ENCODE assay signal across 22 cellular contexts in the genomic region with DNA sequence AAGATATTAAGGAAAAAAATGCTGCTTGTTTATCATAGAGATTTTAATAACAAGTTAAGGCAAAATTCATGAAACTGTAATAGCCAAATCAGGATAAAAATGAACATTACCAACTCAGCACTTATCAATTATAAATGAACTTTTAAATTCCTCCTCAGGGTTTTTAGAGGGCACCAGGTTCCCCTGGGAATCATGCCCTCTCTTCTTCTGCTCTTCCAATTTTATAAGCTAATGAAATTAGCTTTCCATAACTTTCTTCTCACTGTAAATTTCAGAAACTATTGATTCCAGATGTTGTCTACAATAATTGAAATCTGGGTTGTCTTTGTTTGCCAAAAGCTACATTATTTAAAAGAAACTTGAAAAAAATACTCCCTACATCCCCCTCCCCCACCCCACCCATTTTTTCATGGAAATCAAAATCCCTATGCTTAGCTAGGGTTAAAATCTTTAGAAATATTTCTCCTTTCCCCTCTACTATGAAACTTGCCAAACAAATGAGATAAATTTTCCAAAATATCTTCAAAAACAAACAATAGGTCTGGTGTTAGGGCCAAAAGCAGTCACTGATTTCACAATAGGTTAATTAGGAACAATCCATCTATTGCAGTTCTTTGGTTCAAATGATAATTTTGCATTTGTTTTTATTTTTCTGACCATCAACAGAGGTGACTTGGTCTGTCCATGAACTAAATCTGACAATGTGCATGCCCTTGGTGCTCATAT.
DNase-seq lines count a peak whose midpoint lies in the region; ATAC-seq and TF ChIP-seq lines count a peak whose summit lies in the region.
"Had no signal": no experiment of that assay in that cellular context is flagged by ENCODE, and none has a peak within 500 bp of the region (broad histone marks: within the 10 kb centered on the region; RNA-seq: fewer than 3 reads in every experiment).

No MANE protein-coding gene starts in this region.

- no peaks in the 10 kb centered on the region for H3K9me2 ChIP-seq in MM.1S (replicated peaks; ENCODE audit: insufficient read depth, low read length)

- no peaks in the 10 kb centered on the region for H3K9me3 Mint-ChIP-seq in activated CD4-positive, alpha-beta T cell treated with anti-CD3 and anti-CD28 coated beads, Interleukin-2, amount 10 ng/mL, durations not matched to agents 24 days and 14 days
- H3K9me3 Mint-ChIP-seq: CD8-positive, alpha-beta T cell had no signal

- H3F3A ChIP-seq in MM.1S (ENCODE audit: insufficient read depth, low read length), result no peaks in the 10 kb centered on the region

- H3K36me3 Mint-ChIP-seq in activated CD4-positive, alpha-beta T cell treated with anti-CD3 and anti-CD28 coated beads, Interleukin-2, amount 10 ng/mL, durations not matched to agents 24 days and 14 days (ENCODE audit: low read depth), result no peaks in the 10 kb centered on the region
- H3K36me3 Mint-ChIP-seq: CD8-positive, alpha-beta T cell; IgD-negative memory B cell had no signal

- H3K36me3 ChIP-seq in MM.1S (replicated peaks; ENCODE audit: insufficient read depth, low read length), result no peaks in the 10 kb centered on the region
- H3K36me3 ChIP-seq: SJSA1 had no signal

- DNase-seq in activated CD4-positive, alpha-beta T cell treated with anti-CD3 and anti-CD28 coated beads, Interleukin-2, amount 10 ng/mL, durations not matched to agents 24 days and 14 days, result peak; percentile 19
- DNase-seq in activated CD4-positive, alpha-beta T cell treated with anti-CD3 and anti-CD28 coated beads for 1 hour, result no peak
- peak; percentile 80 for DNase-seq in fibroblast of gingiva (ENCODE audit: low read depth)
- no peak for DNase-seq in left lobe of liver (ENCODE audit: low spot score)
- DNase-seq in MM.1S, result no peak
- no peak for DNase-seq in GF-D8 (lab: John Stamatoyannopoulos, UW)
- DNase-seq in stimulated activated CD4-positive, alpha-beta T cell treated with anti-CD3 and anti-CD28 coated beads, Interleukin-4, amount 100 ng/mL, for 24 hours, result no peak
- DNase-seq: ACHN; AML-193; C1 segment of cervical spinal cord; CD8-positive, alpha-beta T cell; DMS153; Karpas-422; NCI-H1417 treated with DMSO at 0.1 percent for 48 hours; NCI-H187; NCI-H446; NCI-H526; OCI-M1 had no signal

- no peak overlapping the region for H3K27ac ChIP-seq in MM.1S (ENCODE audit: low read length)
- H3K27ac ChIP-seq: 22Rv1, SJSA1 had no signal

- no peaks in the 10 kb centered on the region for H4K20me1 ChIP-seq in MM.1S (ENCODE audit: insufficient read depth, low read length)

- H3K4me1 Mint-ChIP-seq in activated CD4-positive, alpha-beta T cell treated with anti-CD3 and anti-CD28 coated beads, Interleukin-2, amount 10 ng/mL, durations not matched to agents 24 days and 14 days, result no peaks in the 10 kb centered on the region
- H3K4me1 Mint-ChIP-seq: IgD-negative memory B cell had no signal

- no peak for TF ChIP-seq CTCF in MM.1S (IDR thresholded peaks at IDR 0.05; ENCODE audit: low read length)

- no peaks in the 10 kb centered on the region for H3K27me3 ChIP-seq in MM.1S (replicated peaks; ENCODE audit: insufficient read depth, low read length)
- H3K27me3 ChIP-seq: SJSA1 had no signal

- H3K79me2 ChIP-seq in MM.1S (ENCODE audit: low read length), result peaks cover 49% of the 10 kb centered on the region

- peak; percentile 28 for ATAC-seq in left lobe of liver
- no peak for ATAC-seq in GM21786 (IDR thresholded peaks at IDR 0.05; ENCODE audit: unreplicated experiment)
- ATAC-seq: CD8-positive, alpha-beta T cell had no signal

- H3K4me3 Mint-ChIP-seq in activated CD4-positive, alpha-beta T cell treated with anti-CD3 and anti-CD28 coated beads, Interleukin-2, amount 10 ng/mL, durations not matched to agents 24 days and 14 days, result no peak overlapping the region
- H3K4me3 Mint-ChIP-seq: CD8-positive, alpha-beta T cell; IgD-negative memory B cell had no signal

- H3K27ac Mint-ChIP-seq in activated CD4-positive, alpha-beta T cell treated with anti-CD3 and anti-CD28 coated beads, Interleukin-2, amount 10 ng/mL, durations not matched to agents 24 days and 14 days, result no peak overlapping the region
- H3K27ac Mint-ChIP-seq: CD8-positive, alpha-beta T cell; IgD-negative memory B cell had no signal

- no peak overlapping the region for H3K4me2 ChIP-seq in MM.1S (ENCODE audit: low read depth, low read length)

- H3K27me3 Mint-ChIP-seq in activated CD4-positive, alpha-beta T cell treated with anti-CD3 and anti-CD28 coated beads, Interleukin-2, amount 10 ng/mL, durations not matched to agents 24 days and 14 days, result no peaks in the 10 kb centered on the region
- H3K27me3 Mint-ChIP-seq: IgD-negative memory B cell had no signal

- intact Hi-C loops in activated CD4-positive, alpha-beta T cell treated with anti-CD3 and anti-CD28 coated beads, Interleukin-2, amount 10 ng/mL, durations not matched to agents 24 days and 14 days (cut with micrococcal nuclease), result no loop called here

- no peak overlapping the region for H2AFZ ChIP-seq in MM.1S (ENCODE audit: low read length)

- H3K4me3 ChIP-seq in MM.1S (ENCODE audit: low read length), result no peak overlapping the region
- H3K4me3 ChIP-seq: SJSA1 had no signal

- no peak overlapping the region for H3K9ac ChIP-seq in MM.1S (ENCODE audit: low read length)

- H3K4me1 ChIP-seq in MM.1S (ENCODE audit: low read length), result no peaks in the 10 kb centered on the region
- H3K4me1 ChIP-seq: SJSA1 had no signal

- H3K9me3 ChIP-seq in MM.1S (replicated peaks; ENCODE audit: insufficient read depth, low read length), result no peaks in the 10 kb centered on the region
- H3K9me3 ChIP-seq: SJSA1 had no signal

Comparison
In these comparisons a context has a peak if more than half of its experiments do, and no peak if none do; other contexts are left out.
1. DNase-seq: peak in activated CD4-positive, alpha-beta T cell treated with anti-CD3 and anti-CD28 coated beads, Interleukin-2, amount 10 ng/mL, durations not matched to agents 24 days and 14 days (single experiment) and fibroblast of gingiva (single experiment); none in activated CD4-positive, alpha-beta T cell treated with anti-CD3 and anti-CD28 coated beads for 1 hour (single experiment), left lobe of liver (single experiment), MM.1S (single experiment), GF-D8 (single experiment) and stimulated activated CD4-positive, alpha-beta T cell treated with anti-CD3 and anti-CD28 coated beads, Interleukin-4, amount 100 ng/mL, for 24 hours (single experiment).